16 cellular contexts compared by ENCODE assay signal in the genomic region with DNA sequence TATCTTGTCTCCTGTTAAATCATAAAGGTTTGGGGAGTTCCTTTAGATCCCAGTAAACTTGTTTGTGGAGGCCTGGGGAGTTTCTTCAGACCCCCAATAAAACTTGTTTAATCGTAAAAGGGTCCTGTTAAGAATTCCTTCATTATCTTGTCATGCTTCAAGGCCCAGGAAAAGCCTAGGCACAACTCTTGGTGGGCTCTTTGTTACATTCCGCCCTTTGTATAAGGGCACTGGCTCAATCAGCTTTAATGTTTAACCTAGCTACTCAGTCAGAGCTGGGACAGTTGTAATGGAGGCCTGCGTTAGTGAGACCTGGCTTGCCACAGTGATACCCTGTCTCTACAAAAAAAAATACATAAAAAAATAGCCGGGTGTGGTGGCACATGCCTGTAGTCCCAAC.
A peak's percentile ranks its signal among the peaks of the same experiment; 100 is the strongest.
DNase-seq lines count a peak whose midpoint lies in the region; ATAC-seq and TF ChIP-seq lines count a peak whose summit lies in the region.
"Had no signal": no experiment of that assay in that cellular context is flagged by ENCODE, and none has a peak within 500 bp of the region (broad histone marks: within the 10 kb centered on the region; RNA-seq: fewer than 3 reads in every experiment).

No MANE protein-coding gene starts in this region.

- intact Hi-C loops in esophagus muscularis mucosa (cut with DNase I): no loop called here

- peak; percentile 35 for DNase-seq in Caki2 (ENCODE audit: low read depth)
- peak; percentile 68 for DNase-seq in esophagus muscularis mucosa (ENCODE audit: extremely low spot score)
- DNase-seq in renal cortical epithelial cell (ENCODE audit: low read depth): peak; percentile 59
- no peak for DNase-seq in anterior cingulate cortex (lab: John Stamatoyannopoulos, UW)
- DNase-seq: Calu3; CD8-positive, alpha-beta memory T cell; DMS 273 treated with DMSO at 0.1 percent for 48 hours; DMS79; GM23248; H9 had no signal

- in situ Hi-C loops in Caki2 (cut with HindIII; ENCODE audit: low pct_unique_long_range_greater_than_20kb, low sequenced_read_pairs): no loop called here

- no peak for TF ChIP-seq POLR2A in esophagus muscularis mucosa (IDR thresholded peaks at IDR 0.05; ENCODE audit: low read depth)

- H3K27ac ChIP-seq in esophagus muscularis mucosa (replicated peaks in 1 of 4): no peak overlapping the region
- peak overlapping the region; percentile 23 for H3K27ac ChIP-seq in mesodermal cell (ENCODE audit: low read depth, low read length, severe bottlenecking)
- H3K27ac ChIP-seq: GM23248 had no signal

- H3K36me3 ChIP-seq in esophagus muscularis mucosa (no peaks in the 10 kb centered on the region), mesodermal cell (ENCODE audit: control insufficient read depth, insufficient read depth, low read length) (peaks cover 33% of the 10 kb centered on the region)

- ATAC-seq in GM19463 (IDR thresholded peaks at IDR 0.05; ENCODE audit: unreplicated experiment): no peak
- no peak for ATAC-seq in GM19452 (IDR thresholded peaks at IDR 0.05; ENCODE audit: unreplicated experiment)
- ATAC-seq in GM21717 (IDR thresholded peaks at IDR 0.05; ENCODE audit: unreplicated experiment): no peak
- ATAC-seq: GM12878, K562 had no signal

- H3K4me3 ChIP-seq in esophagus muscularis mucosa (no peak overlapping the region), mesodermal cell (ENCODE audit: extremely low read depth, insufficient read depth, low read length, poor library complexity, severe bottlenecking) (no peak overlapping the region)
- H3K4me3 ChIP-seq: GM12878, GM23248, K562 had no signal

- WGBS in esophagus muscularis mucosa: 99% methylated on average over 4 of the region's 4 CpGs
- 85 to 90% methylated on average over 2 of the region's 4 CpGs for WGBS in mesodermal cell (ENCODE audit: insufficient coverage in 2 of 2), 2 experiments

- H3K9me3 ChIP-seq in esophagus muscularis mucosa (no peaks in the 10 kb centered on the region), mesodermal cell (ENCODE audit: control insufficient read depth, low read length) (peaks cover 12% of the 10 kb centered on the region)

- no peak for TF ChIP-seq EP300 in esophagus muscularis mucosa (IDR thresholded peaks at IDR 0.05)

- no peak for TF ChIP-seq CTCF in esophagus muscularis mucosa (IDR thresholded peaks at IDR 0.05)

- H3K27me3 ChIP-seq in esophagus muscularis mucosa: no peaks in the 10 kb centered on the region

- H3K4me1 ChIP-seq in esophagus muscularis mucosa (peaks cover 35 to 45% (median 42%) of the 10 kb centered on the region in 4 donors), mesodermal cell (ENCODE audit: control insufficient read depth, insufficient read depth, low read length, poor library complexity, severe bottlenecking) (peaks cover 27% of the 10 kb centered on the region)

Comparison
In these comparisons a context has a peak if more than half of its experiments do, and no peak if none do; other contexts are left out.
1. DNase-seq: peak in Caki2 (single experiment), esophagus muscularis mucosa (single experiment) and renal cortical epithelial cell (single experiment); none in anterior cingulate cortex (0 of 58).